21 cellular contexts compared by ENCODE assay signal in genomic region chr6:75235271-75235670, GRCh38. TPM values are rescaled to one million over a fixed set of nuclear protein-coding genes. Genes with fewer than 3 reads are reported as not detected.
"Had no signal": no experiment of that assay in that cellular context is flagged by ENCODE, and none has a peak within 500 bp of the region (broad histone marks: within the 10 kb centered on the region; RNA-seq: fewer than 3 reads in every experiment).

No MANE protein-coding gene starts in this region.

- ATAC-seq: activated CD4-positive, CD25-positive, alpha-beta regulatory T cell treated with anti-CD3 and anti-CD28 coated beads, Interleukin-2, amount 50 U/mL, for 24 hours; gastrocnemius medialis; left lung; right lobe of liver had no signal

- H3K27me3 ChIP-seq: brain microvascular endothelial cell, gastrocnemius medialis, heart left ventricle, left lung, neural progenitor cell, ovary, right lobe of liver, suprapubic skin, vagina had no signal

- H3K9ac ChIP-seq: neural progenitor cell had no signal

- H3K4me1 ChIP-seq: left lung, right lobe of liver, vagina had no signal

- H2AFZ ChIP-seq: neural progenitor cell had no signal

- H3K9me3 Mint-ChIP-seq: activated naive CD8-positive, alpha-beta T cell treated with anti-CD3 and anti-CD28 coated beads, Interleukin-2, amount 10 ng/mL, durations not matched to agents 7 days and 5 days; mesothelial cell of epicardium; neural progenitor cell; stimulated activated naive CD8-positive, alpha-beta T cell treated with anti-CD3 and anti-CD28 coated beads, Interleukin-15, amount 100 ng/mL, for 72 hours had no signal

- H3K36me3 ChIP-seq: ovary had no signal

- H3K4me1 Mint-ChIP-seq: activated naive CD8-positive, alpha-beta T cell treated with anti-CD3 and anti-CD28 coated beads, Interleukin-2, amount 10 ng/mL, durations not matched to agents 7 days and 5 days; stimulated activated naive CD8-positive, alpha-beta T cell treated with anti-CD3 and anti-CD28 coated beads, Interleukin-15, amount 100 ng/mL, for 72 hours had no signal

- H3K4me2 ChIP-seq: neural progenitor cell, smooth muscle cell had no signal

- H3K9me3 ChIP-seq: gastrocnemius medialis, heart left ventricle, left lung, ovary, right lobe of liver, suprapubic skin, vagina had no signal

- H3K27ac ChIP-seq: brain microvascular endothelial cell, gastrocnemius medialis, left lung, neural progenitor cell, ovary, right lobe of liver, suprapubic skin, vagina had no signal

- DNase-seq: activated CD8-positive, alpha-beta memory T cell treated with anti-CD3 and anti-CD28 coated beads for 24 hours; activated CD8-positive, alpha-beta memory T cell treated with anti-CD3 and anti-CD28 coated beads, Interleukin-2, amount 50 U/mL, for 48 hours; activated gamma-delta T cell treated with Interleukin-2 at 50 U/mL for 16 hours; activated naive CD8-positive, alpha-beta T cell treated with anti-CD3 and anti-CD28 coated beads, Interleukin-2, amount 10 ng/mL, durations not matched to agents 7 days and 5 days; brain microvascular endothelial cell; cortex of kidney; gastrocnemius medialis; heart left ventricle; left lung; ovary; right lobe of liver; stimulated activated CD4-positive, alpha-beta T cell treated with anti-CD3 and anti-CD28 coated beads, Interleukin-4, amount 100 ng/mL, for 1 hour; stimulated activated naive CD8-positive, alpha-beta T cell treated with anti-CD3 and anti-CD28 coated beads, Interleukin-15, amount 100 ng/mL, for 72 hours; T-helper 1 cell; T1000 had no signal

- H3K4me3 Mint-ChIP-seq: activated naive CD8-positive, alpha-beta T cell treated with anti-CD3 and anti-CD28 coated beads, Interleukin-2, amount 10 ng/mL, durations not matched to agents 7 days and 5 days; mesothelial cell of epicardium; neural progenitor cell; stimulated activated naive CD8-positive, alpha-beta T cell treated with anti-CD3 and anti-CD28 coated beads, Interleukin-15, amount 100 ng/mL, for 72 hours had no signal

- H3K27me3 Mint-ChIP-seq: activated naive CD8-positive, alpha-beta T cell treated with anti-CD3 and anti-CD28 coated beads, Interleukin-2, amount 10 ng/mL, durations not matched to agents 7 days and 5 days; stimulated activated naive CD8-positive, alpha-beta T cell treated with anti-CD3 and anti-CD28 coated beads, Interleukin-15, amount 100 ng/mL, for 72 hours had no signal

- H3K27ac Mint-ChIP-seq: activated naive CD8-positive, alpha-beta T cell treated with anti-CD3 and anti-CD28 coated beads, Interleukin-2, amount 10 ng/mL, durations not matched to agents 7 days and 5 days; mesothelial cell of epicardium; neural progenitor cell had no signal

- H3K4me3 ChIP-seq: gastrocnemius medialis, heart left ventricle, left lung, neural progenitor cell, ovary, right lobe of liver, smooth muscle cell, suprapubic skin, vagina had no signal

RNA-seq across cellular contexts. Expression of gene COL12A1, which starts 29.4 kb away (rescaled TPM):
- total RNA-seq: activated naive CD8-positive, alpha-beta T cell treated with anti-CD3 and anti-CD28 coated beads, Interleukin-2, amount 10 ng/mL, durations not matched to agents 7 days and 5 days had no signal
